Comparison of ENCODE assay signal across 23 cellular contexts in genomic region chr20:38429301-38429700, GRCh38. TPM values are rescaled to one million over a fixed set of nuclear protein-coding genes. Genes with fewer than 3 reads are reported as not detected.
DNase-seq lines count a peak whose midpoint lies in the region; TF ChIP-seq lines count a peak whose summit lies in the region.
"Had no signal": no experiment of that assay in that cellular context is flagged by ENCODE, and none has a peak within 500 bp of the region (broad histone marks: within the 10 kb centered on the region; RNA-seq: fewer than 3 reads in every experiment).

No MANE protein-coding gene starts in this region.

- peak overlapping the region; percentile 3 for H3K56ac ChIP-seq in mesendoderm (ENCODE audit: low read length)

- no peak overlapping the region for H3K23ac ChIP-seq in mesendoderm (ENCODE audit: low read length)

- no peak overlapping the region for H3K18ac ChIP-seq in mesendoderm (ENCODE audit: low read length)

- no peak overlapping the region for H4K5ac ChIP-seq in mesendoderm (ENCODE audit: low read length)

- intact Hi-C loops in activated CD4-positive, alpha-beta memory T cell treated with anti-CD3 and anti-CD28 coated beads for 36 hours (cut with micrococcal nuclease) = no loop called here
- intact Hi-C loops in activated T-helper 1 cell treated with anti-CD3 and anti-CD28 coated beads, Interleukin-12 subunit alpha, Interleukin-12 subunit beta, Interleukin-2, Interleukin-4 antibody, amounts not matched to agents 30 ng/mL and 10 ng/mL and 1 ng/mL, durations not matched to agents 14 hours and 24 hours and 36 hours (cut with micrococcal nuclease) = no loop called here

- POLR2A ChIA-PET in activated CD4-positive, alpha-beta memory T cell treated with anti-CD3 and anti-CD28 coated beads for 36 hours (lab: Charles Lee) = interaction anchor here (0.7 to 1.5 kb wide), 2 partner anchors 17 to 19 kb away, joined by 3 to 5 read pairs; no protein-coding TSS in a partner anchor
- POLR2A ChIA-PET in activated CD4-positive, alpha-beta memory T cell treated with anti-CD3 and anti-CD28 coated beads, Interleukin-2, amount 10 ng/mL, durations not matched to agents 7 days and 5 days (lab: Charles Lee) = no interaction called here

- H3K4me1 ChIP-seq in mesendoderm (ENCODE audit: control insufficient read depth, low read depth, low read length) = peaks cover 7% of the 10 kb centered on the region
- H3K4me1 ChIP-seq: BE2C had no signal

- H3K9ac ChIP-seq in mesendoderm (ENCODE audit: low read length) = no peak overlapping the region

- no peak overlapping the region for H3K27ac ChIP-seq in mesendoderm (ENCODE audit: low read depth, low read length)
- H3K27ac ChIP-seq: heart left ventricle, skin epidermis, upper lobe of left lung had no signal

- H3K79me1 ChIP-seq in mesendoderm (ENCODE audit: low read length) = peaks cover 58% of the 10 kb centered on the region

- H3K27ac Mint-ChIP-seq in activated CD4-positive, alpha-beta memory T cell treated with anti-CD3 and anti-CD28 coated beads for 36 hours = peak overlapping the region; percentile 39
- no peak overlapping the region for H3K27ac Mint-ChIP-seq in activated CD4-positive, alpha-beta memory T cell treated with anti-CD3 and anti-CD28 coated beads, Interleukin-2, amount 10 ng/mL, durations not matched to agents 7 days and 5 days
- H3K27ac Mint-ChIP-seq in activated T-helper 1 cell treated with anti-CD3 and anti-CD28 coated beads, Interleukin-12 subunit alpha, Interleukin-12 subunit beta, Interleukin-2, Interleukin-4 antibody, amounts not matched to agents 30 ng/mL and 10 ng/mL and 1 ng/mL, durations not matched to agents 14 hours and 24 hours and 36 hours = peak overlapping the region; percentile 29
- H3K27ac Mint-ChIP-seq: activated B cell treated with CpG ODN at 0.5 μM for 24 hours; T-helper 1 cell treated with Interleukin-12 subunit alpha and Interleukin-12 subunit beta and Interleukin-4 antibody, amounts not matched to agents 30 μg/mL and 1 μg/mL, for 36 hours had no signal

- peaks cover 67% of the 10 kb centered on the region for H3K36me3 ChIP-seq in mesendoderm (ENCODE audit: control insufficient read depth, insufficient read depth, low read length)

- H2BK5ac ChIP-seq in mesendoderm (ENCODE audit: low read length) = no peak overlapping the region

- no peak overlapping the region for H3K4me3 Mint-ChIP-seq in activated CD4-positive, alpha-beta memory T cell treated with anti-CD3 and anti-CD28 coated beads for 36 hours
- H3K4me3 Mint-ChIP-seq in activated CD4-positive, alpha-beta memory T cell treated with anti-CD3 and anti-CD28 coated beads, Interleukin-2, amount 10 ng/mL, durations not matched to agents 7 days and 5 days = no peak overlapping the region
- H3K4me3 Mint-ChIP-seq in activated T-helper 1 cell treated with anti-CD3 and anti-CD28 coated beads, Interleukin-12 subunit alpha, Interleukin-12 subunit beta, Interleukin-2, Interleukin-4 antibody, amounts not matched to agents 30 ng/mL and 10 ng/mL and 1 ng/mL, durations not matched to agents 14 hours and 24 hours and 36 hours = no peak overlapping the region
- H3K4me3 Mint-ChIP-seq: activated B cell treated with CpG ODN at 0.5 μM for 24 hours; T-helper 1 cell treated with Interleukin-12 subunit alpha and Interleukin-12 subunit beta and Interleukin-4 antibody, amounts not matched to agents 30 μg/mL and 1 μg/mL, for 36 hours had no signal

- H3K79me2 ChIP-seq in mesendoderm (ENCODE audit: control insufficient read depth, insufficient read depth, low read length) = peaks cover 80% of the 10 kb centered on the region

- H2BK120ac ChIP-seq in mesendoderm (ENCODE audit: low read depth, low read length) = no peak overlapping the region

- no peak overlapping the region for H2BK15ac ChIP-seq in mesendoderm (replicated peaks; ENCODE audit: low read depth)

- no peak for DNase-seq in activated CD4-positive, alpha-beta memory T cell treated with anti-CD3 and anti-CD28 coated beads for 36 hours
- DNase-seq in activated CD4-positive, alpha-beta memory T cell treated with anti-CD3 and anti-CD28 coated beads, Interleukin-2, amount 10 ng/mL, durations not matched to agents 7 days and 5 days = no peak
- DNase-seq in HFF-Myc (ENCODE audit: extremely low read depth, low read depth) (no peak), mesendoderm (no peak), glomerular visceral epithelial cell (ENCODE audit: extremely low spot score) (no peak), SHP77 (lab: John Stamatoyannopoulos, UW) (no peak)
- DNase-seq in activated T-helper 1 cell treated with anti-CD3 and anti-CD28 coated beads, Interleukin-12 subunit alpha, Interleukin-12 subunit beta, Interleukin-2, Interleukin-4 antibody, amounts not matched to agents 30 ng/mL and 10 ng/mL and 1 ng/mL, durations not matched to agents 14 hours and 24 hours and 36 hours (ENCODE audit: low spot score) = no peak
- no peak for DNase-seq in stimulated activated CD4-positive, alpha-beta T cell treated with anti-CD3 and anti-CD28 coated beads, Interleukin-12 subunit alpha, Interleukin-12 subunit beta, amount 100 ng/mL, for 4 hours
- DNase-seq: 8988T; activated B cell treated with CpG ODN at 0.5 μM for 24 hours; activated CD8-positive, alpha-beta memory T cell treated with anti-CD3 and anti-CD28 coated beads for 24 hours; amniotic stem cell; BE2C; cortex of kidney; heart left ventricle; mucosa of descending colon; NCI-H1694; NCI-H226; NCI-H774; stimulated activated CD4-positive, alpha-beta T cell treated with anti-CD3 and anti-CD28 coated beads, Interleukin-2, amount 100 ng/mL, for 48 hours; upper lobe of left lung had no signal

- no peak overlapping the region for H3K4ac ChIP-seq in mesendoderm (ENCODE audit: low read depth, low read length)

- no peaks in the 10 kb centered on the region for H3K27me3 Mint-ChIP-seq in activated CD4-positive, alpha-beta memory T cell treated with anti-CD3 and anti-CD28 coated beads for 36 hours
- no peaks in the 10 kb centered on the region for H3K27me3 Mint-ChIP-seq in activated CD4-positive, alpha-beta memory T cell treated with anti-CD3 and anti-CD28 coated beads, Interleukin-2, amount 10 ng/mL, durations not matched to agents 7 days and 5 days
- H3K27me3 Mint-ChIP-seq in activated T-helper 1 cell treated with anti-CD3 and anti-CD28 coated beads, Interleukin-12 subunit alpha, Interleukin-12 subunit beta, Interleukin-2, Interleukin-4 antibody, amounts not matched to agents 30 ng/mL and 10 ng/mL and 1 ng/mL, durations not matched to agents 14 hours and 24 hours and 36 hours (ENCODE audit: insufficient read depth) = no peaks in the 10 kb centered on the region
- H3K27me3 Mint-ChIP-seq: activated B cell treated with CpG ODN at 0.5 μM for 24 hours had no signal

- H3K4me1 Mint-ChIP-seq in activated CD4-positive, alpha-beta memory T cell treated with anti-CD3 and anti-CD28 coated beads for 36 hours (ENCODE audit: low read depth) = peaks cover 75% of the 10 kb centered on the region
- H3K4me1 Mint-ChIP-seq in activated CD4-positive, alpha-beta memory T cell treated with anti-CD3 and anti-CD28 coated beads, Interleukin-2, amount 10 ng/mL, durations not matched to agents 7 days and 5 days = peaks cover 61% of the 10 kb centered on the region
- H3K4me1 Mint-ChIP-seq in activated T-helper 1 cell treated with anti-CD3 and anti-CD28 coated beads, Interleukin-12 subunit alpha, Interleukin-12 subunit beta, Interleukin-2, Interleukin-4 antibody, amounts not matched to agents 30 ng/mL and 10 ng/mL and 1 ng/mL, durations not matched to agents 14 hours and 24 hours and 36 hours (ENCODE audit: low read depth) = peaks cover 37% of the 10 kb centered on the region

- no CpG with 5 or more reads among the region's 3 CpGs for WGBS in mesendoderm (ENCODE audit: extremely low coverage, insufficient coverage, low lambda C conversion rate)

- no peaks in the 10 kb centered on the region for H3K9me3 Mint-ChIP-seq in activated CD4-positive, alpha-beta memory T cell treated with anti-CD3 and anti-CD28 coated beads for 36 hours
- H3K9me3 Mint-ChIP-seq in activated CD4-positive, alpha-beta memory T cell treated with anti-CD3 and anti-CD28 coated beads, Interleukin-2, amount 10 ng/mL, durations not matched to agents 7 days and 5 days = no peaks in the 10 kb centered on the region
- no peaks in the 10 kb centered on the region for H3K9me3 Mint-ChIP-seq in activated T-helper 1 cell treated with anti-CD3 and anti-CD28 coated beads, Interleukin-12 subunit alpha, Interleukin-12 subunit beta, Interleukin-2, Interleukin-4 antibody, amounts not matched to agents 30 ng/mL and 10 ng/mL and 1 ng/mL, durations not matched to agents 14 hours and 24 hours and 36 hours
- H3K9me3 Mint-ChIP-seq: activated B cell treated with CpG ODN at 0.5 μM for 24 hours; T-helper 1 cell treated with Interleukin-12 subunit alpha and Interleukin-12 subunit beta and Interleukin-4 antibody, amounts not matched to agents 30 μg/mL and 1 μg/mL, for 36 hours had no signal

- CTCF ChIA-PET in activated CD4-positive, alpha-beta memory T cell treated with anti-CD3 and anti-CD28 coated beads for 36 hours (lab: Charles Lee) = no interaction called here
- CTCF ChIA-PET in activated CD4-positive, alpha-beta memory T cell treated with anti-CD3 and anti-CD28 coated beads, Interleukin-2, amount 10 ng/mL, durations not matched to agents 7 days and 5 days (lab: Charles Lee) = no interaction called here

- H2AK5ac ChIP-seq in mesendoderm (ENCODE audit: low read length) = no peak overlapping the region

- no peak overlapping the region for H3K4me2 ChIP-seq in mesendoderm (ENCODE audit: low read length)

- no peak overlapping the region for H4K8ac ChIP-seq in mesendoderm (ENCODE audit: low read depth, low read length)

- H3K4me3 ChIP-seq in HFF-Myc (replicated peaks; ENCODE audit: low read depth, low read length) (peak overlapping the region; percentile 19), mesendoderm (ENCODE audit: low read length) (no peak overlapping the region)
- H3K4me3 ChIP-seq: heart left ventricle, mucosa of descending colon, skin epidermis, upper lobe of left lung had no signal

- H3K27me3 ChIP-seq in mesendoderm (ENCODE audit: insufficient read depth, low read length, poor library complexity) = no peaks in the 10 kb centered on the region
- H3K27me3 ChIP-seq: BE2C, heart left ventricle, upper lobe of left lung had no signal

- peaks cover 87% of the 10 kb centered on the region for H3K36me3 Mint-ChIP-seq in activated CD4-positive, alpha-beta memory T cell treated with anti-CD3 and anti-CD28 coated beads for 36 hours
- peaks cover 88% of the 10 kb centered on the region for H3K36me3 Mint-ChIP-seq in activated CD4-positive, alpha-beta memory T cell treated with anti-CD3 and anti-CD28 coated beads, Interleukin-2, amount 10 ng/mL, durations not matched to agents 7 days and 5 days (ENCODE audit: low read depth)
- peaks cover 82% of the 10 kb centered on the region for H3K36me3 Mint-ChIP-seq in activated T-helper 1 cell treated with anti-CD3 and anti-CD28 coated beads, Interleukin-12 subunit alpha, Interleukin-12 subunit beta, Interleukin-2, Interleukin-4 antibody, amounts not matched to agents 30 ng/mL and 10 ng/mL and 1 ng/mL, durations not matched to agents 14 hours and 24 hours and 36 hours (ENCODE audit: low read depth)

- no peak for TF ChIP-seq CTCF in HFF-Myc (IDR thresholded peaks at IDR 0.05; ENCODE audit: low read depth, low read length, missing control alignments)

RNA-seq across cellular contexts. Expression of gene SNHG17, which starts 5.8 kb away (rescaled TPM):
- 10 to 100 TPM; 55.4 to 55.6 TPM for total RNA-seq in activated CD4-positive, alpha-beta memory T cell treated with anti-CD3 and anti-CD28 coated beads for 36 hours
- 10 to 100 TPM; 30.1 to 33.4 TPM for total RNA-seq in activated CD4-positive, alpha-beta memory T cell treated with anti-CD3 and anti-CD28 coated beads, Interleukin-2, amount 10 ng/mL, durations not matched to agents 7 days and 5 days
- 89.8 and 104 TPM in 2 replicates for total RNA-seq in activated T-helper 1 cell treated with anti-CD3 and anti-CD28 coated beads, Interleukin-12 subunit alpha, Interleukin-12 subunit beta, Interleukin-2, Interleukin-4 antibody, amounts not matched to agents 30 ng/mL and 10 ng/mL and 1 ng/mL, durations not matched to agents 14 hours and 24 hours and 36 hours
- 95.2 TPM for polyA plus RNA-seq in mesendoderm (2013, experiment 1 of 2)
- polyA plus RNA-seq in mesendoderm (2013, experiment 2 of 2) = 92.0 TPM

RNA-seq across cellular contexts. Expression of gene RALGAPB, which starts 43.3 kb away (rescaled TPM):
- total RNA-seq in activated CD4-positive, alpha-beta memory T cell treated with anti-CD3 and anti-CD28 coated beads for 36 hours = 10 to 100 TPM; 25.7 to 25.8 TPM
- 10 to 100 TPM; 30.5 to 31.3 TPM for total RNA-seq in activated CD4-positive, alpha-beta memory T cell treated with anti-CD3 and anti-CD28 coated beads, Interleukin-2, amount 10 ng/mL, durations not matched to agents 7 days and 5 days
- total RNA-seq in activated T-helper 1 cell treated with anti-CD3 and anti-CD28 coated beads, Interleukin-12 subunit alpha, Interleukin-12 subunit beta, Interleukin-2, Interleukin-4 antibody, amounts not matched to agents 30 ng/mL and 10 ng/mL and 1 ng/mL, durations not matched to agents 14 hours and 24 hours and 36 hours = 31.0 and 32.4 TPM in 2 replicates
- 18.1 TPM for polyA plus RNA-seq in mesendoderm (2013, experiment 1 of 2)
- polyA plus RNA-seq in mesendoderm (2013, experiment 2 of 2) = 18.0 TPM
